2 cellular contexts compared by ENCODE assay signal in genomic region chr17:57849163-57849873, GRCh38.
TF ChIP-seq lines count a peak whose summit lies in the region.

No MANE protein-coding gene starts in this region.

TF ChIP-seq in A549, 52 proteins besides CTCF, POLR2A, EP300 and RAD21 (continued from another document):
- TF ChIP-seq SREBF2 (IDR thresholded peaks at IDR 0.05) (no peak), CHD4 (IDR thresholded peaks at IDR 0.05; ENCODE audit: borderline replicate concordance) (no peak), TP53 (CRISPR knock-in tag; IDR thresholded peaks at IDR 0.05) (no peak)

TF ChIP-seq in HCT116, 20 proteins besides CTCF, POLR2A, EP300 and RAD21 (continued from another document):
- TF ChIP-seq, protein P1, sequence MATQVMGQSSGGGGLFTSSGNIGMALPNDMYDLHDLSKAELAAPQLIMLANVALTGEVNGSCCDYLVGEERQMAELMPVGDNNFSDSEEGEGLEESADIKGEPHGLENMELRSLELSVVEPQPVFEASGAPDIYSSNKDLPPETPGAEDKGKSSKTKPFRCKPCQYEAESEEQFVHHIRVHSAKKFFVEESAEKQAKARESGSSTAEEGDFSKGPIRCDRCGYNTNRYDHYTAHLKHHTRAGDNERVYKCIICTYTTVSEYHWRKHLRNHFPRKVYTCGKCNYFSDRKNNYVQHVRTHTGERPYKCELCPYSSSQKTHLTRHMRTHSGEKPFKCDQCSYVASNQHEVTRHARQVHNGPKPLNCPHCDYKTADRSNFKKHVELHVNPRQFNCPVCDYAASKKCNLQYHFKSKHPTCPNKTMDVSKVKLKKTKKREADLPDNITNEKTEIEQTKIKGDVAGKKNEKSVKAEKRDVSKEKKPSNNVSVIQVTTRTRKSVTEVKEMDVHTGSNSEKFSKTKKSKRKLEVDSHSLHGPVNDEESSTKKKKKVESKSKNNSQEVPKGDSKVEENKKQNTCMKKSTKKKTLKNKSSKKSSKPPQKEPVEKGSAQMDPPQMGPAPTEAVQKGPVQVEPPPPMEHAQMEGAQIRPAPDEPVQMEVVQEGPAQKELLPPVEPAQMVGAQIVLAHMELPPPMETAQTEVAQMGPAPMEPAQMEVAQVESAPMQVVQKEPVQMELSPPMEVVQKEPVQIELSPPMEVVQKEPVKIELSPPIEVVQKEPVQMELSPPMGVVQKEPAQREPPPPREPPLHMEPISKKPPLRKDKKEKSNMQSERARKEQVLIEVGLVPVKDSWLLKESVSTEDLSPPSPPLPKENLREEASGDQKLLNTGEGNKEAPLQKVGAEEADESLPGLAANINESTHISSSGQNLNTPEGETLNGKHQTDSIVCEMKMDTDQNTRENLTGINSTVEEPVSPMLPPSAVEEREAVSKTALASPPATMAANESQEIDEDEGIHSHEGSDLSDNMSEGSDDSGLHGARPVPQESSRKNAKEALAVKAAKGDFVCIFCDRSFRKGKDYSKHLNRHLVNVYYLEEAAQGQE (IDR thresholded peaks at IDR 0.05; ENCODE audit: low read depth), result no peak
